13 cellular contexts compared by ENCODE assay signal in the genomic region with DNA sequence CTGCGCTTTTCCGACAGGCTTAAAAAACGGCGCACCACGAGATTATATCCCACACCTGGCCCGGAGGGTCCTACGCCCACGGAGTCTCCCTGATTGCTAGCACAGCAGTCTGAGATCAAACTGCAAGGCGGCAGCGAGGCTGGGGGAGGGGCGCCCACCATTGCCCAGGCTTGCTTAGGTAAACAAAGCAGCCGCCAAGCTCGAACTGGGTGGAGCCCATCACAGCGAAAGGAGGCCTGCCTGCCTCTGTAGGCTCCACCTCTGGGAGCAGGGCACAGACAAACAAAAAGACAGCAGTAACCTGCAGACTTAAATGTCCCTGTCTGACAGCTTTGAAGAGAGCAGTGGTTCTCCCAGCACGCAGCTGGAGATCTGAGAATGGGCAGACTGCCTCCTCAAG. TPM values are rescaled to one million over a fixed set of nuclear protein-coding genes. Genes with fewer than 3 reads are reported as not detected.
DNase-seq lines count a peak whose midpoint lies in the region; ATAC-seq and TF ChIP-seq lines count a peak whose summit lies in the region.
"Not testable (repeated sequence)": the region's sequence is repeated elsewhere in the genome, so short reads cannot be mapped to it uniquely, and the experiment has no call there.
"Had no signal": no experiment of that assay in that cellular context is flagged by ENCODE, and none has a peak within 500 bp of the region (broad histone marks: within the 10 kb centered on the region; RNA-seq: fewer than 3 reads in every experiment).

No MANE protein-coding gene starts in this region.

- H3K27ac ChIP-seq in transverse colon, result not testable (repeated sequence)

- not testable (repeated sequence) for H3K4me1 Mint-ChIP-seq in Caco-2 (ENCODE audit: low read depth, unreplicated experiment)
- H3K4me1 Mint-ChIP-seq in WTC11, result peaks cover 13% of the 10 kb centered on the region

- not testable (repeated sequence) for H3K36me3 Mint-ChIP-seq in Caco-2 (ENCODE audit: insufficient read depth, unreplicated experiment); WTC11

- BruUV-seq in Caco-2 (replicated peaks; lab: Mats Ljungman, UMichigan), result not testable (repeated sequence)

- H3K36me3 ChIP-seq in Caco-2 (ENCODE audit: control insufficient read depth, insufficient read depth, low read length); transverse colon: not testable (repeated sequence)

- intact Hi-C loops in Caco-2 (cut with micrococcal nuclease; ENCODE audit: unreplicated experiment); Right ventricle myocardium inferior (cut with DNase I); transverse colon (cut with DNase I; ENCODE audit: low total_unique reads): not testable (repeated sequence)

- not testable (repeated sequence) for H3K4me1 ChIP-seq in Caco-2, transverse colon

- H3K9me3 ChIP-seq in Caco-2, transverse colon: not testable (repeated sequence)

- H3K27me3 ChIP-seq in Caco-2 (replicated peaks; ENCODE audit: control insufficient read depth, insufficient read depth, low read length); transverse colon: not testable (repeated sequence)

- H3K9me3 Mint-ChIP-seq in Caco-2 (ENCODE audit: unreplicated experiment), result not testable (repeated sequence)
- H3K9me3 Mint-ChIP-seq in WTC11, result peaks cover 16% of the 10 kb centered on the region

- TF ChIP-seq CTCF in Caco-2 (IDR thresholded peaks at IDR 0.05; ENCODE audit: insufficient read depth in 1 of 2, low read depth in 1 of 2, low read length in 1 of 2, severe bottlenecking in 1 of 2, unreplicated experiment in 1 of 2); WTC11 (IDR thresholded peaks at IDR 0.05); transverse colon (IDR thresholded peaks at IDR 0.05): not testable (repeated sequence)

- DNase-seq in Caco-2 (peak; percentile 51 to 68), LoVo (ENCODE audit: low spot score) (peak; percentile 27), NCI-H2081 (lab: John Stamatoyannopoulos, UW) (peak; percentile 67 to 78), NCI-H345 (lab: John Stamatoyannopoulos, UW) (peak; percentile 58), NCI-H748 treated with DMSO at 0.1 percent for 48 hours (lab: John Stamatoyannopoulos, UW) (peak; percentile 44), WTC11 (ENCODE audit: low spot score) (peak; percentile 51), Right ventricle myocardium inferior (ENCODE audit: missing footprints) (peak; percentile 41), transverse colon (peak; percentile 26)

- 64% methylated on average over 14 of the region's 15 CpGs; no CpG with 5 or more reads in 1 of the 2 donors for WGBS in transverse colon (ENCODE audit: low coverage in 1 of 2), 2 donors

- not testable (repeated sequence) for ATAC-seq in WTC11, Right ventricle myocardium inferior

- POLR2A ChIA-PET in Caco-2 (lab: Charles Lee); WTC11 (lab: Charles Lee): not testable (repeated sequence)

- TF ChIP-seq EP300 in transverse colon (IDR thresholded peaks at IDR 0.05; ENCODE audit: low read depth), result not testable (repeated sequence)

- in situ Hi-C loops in transverse colon (cut with MboI; ENCODE audit: low pct_ligation_motif_present in 1 of 4, low pct_unique_long_range_greater_than_20kb in 1 of 4, low sequenced_read_pairs in 3 of 4), result not testable (repeated sequence)

- H3K27ac Mint-ChIP-seq in Caco-2 (ENCODE audit: unreplicated experiment); WTC11: not testable (repeated sequence)

- not testable (repeated sequence) for H3K4me3 ChIP-seq in Caco-2 (ENCODE audit: low read depth, low read length); transverse colon

- CTCF ChIA-PET in Caco-2 (lab: Charles Lee); WTC11 (lab: Charles Lee): not testable (repeated sequence)

- H3K27me3 Mint-ChIP-seq in Caco-2 (ENCODE audit: insufficient read depth, unreplicated experiment); WTC11 (ENCODE audit: low read depth): not testable (repeated sequence)

- not testable (repeated sequence) for H3K4me3 Mint-ChIP-seq in Caco-2 (ENCODE audit: unreplicated experiment)
- peak overlapping the region; percentile 49 for H3K4me3 Mint-ChIP-seq in WTC11

- not testable (repeated sequence) for TF ChIP-seq POLR2A in transverse colon (IDR thresholded peaks at IDR 0.05)

RNA-seq across cellular contexts. Expression of a gene that starts 52.7 kb away (rescaled TPM):
- total RNA-seq in Caco-2 (2022) (not detected in 2 replicates), WTC11 (2021) (3.2 to 3.9 TPM (median 3.3 TPM) in 3 replicates), Right ventricle myocardium inferior (3.5 TPM), transverse colon (1 to 10 TPM in 2 of 4 donors, not detected in 2; 1.4 to 1.8 TPM)
- total RNA-seq: CD8-positive, alpha-beta memory T cell; Daoy; MCF 10A; T-cell; T-helper 2 cell treated with Interferon-gamma antibody and Interleukin-4, amounts not matched to agents 100 ng/mL and 5 ng/mL, for 36 hours had no signal
